1 cellular context compared by ENCODE assay signal in genomic region chr1:223750730-223751572, GRCh38.
TF ChIP-seq lines count a peak whose summit lies in the region.

No MANE protein-coding gene starts in this region.

TF ChIP-seq in HepG2, 621 proteins besides CTCF, POLR2A, EP300 and RAD21 (continued from another document and continues in another):
- TF ChIP-seq TCF12 (IDR thresholded peaks at IDR 0.05) (no peak), TCF12 (CRISPR knock-in tag; IDR thresholded peaks at IDR 0.05) (no peak), XBP1 (CRISPR knock-in tag; IDR thresholded peaks at IDR 0.05) (no peak), CENPT (CRISPR knock-in tag; IDR thresholded peaks at IDR 0.05; ENCODE audit: low read depth) (no peak), ZNF543 (CRISPR knock-in tag; IDR thresholded peaks at IDR 0.05) (no peak), FOXA3 (CRISPR knock-in tag; IDR thresholded peaks at IDR 0.05) (peak; percentile 53; the same call in 1 of the 2 replicates), ZMYM4 (CRISPR knock-in tag; IDR thresholded peaks at IDR 0.05) (no peak), RELA (CRISPR knock-in tag; IDR thresholded peaks at IDR 0.05) (no peak), ZNF768 (CRISPR knock-in tag; IDR thresholded peaks at IDR 0.05) (no peak), U2AF1 (optimal IDR thresholded peaks at IDR 0.05; ENCODE audit: low read depth, low read length) (no peak), XRCC5 (optimal IDR thresholded peaks at IDR 0.05; ENCODE audit: low read length) (peak; percentile 39), CREBL2 (CRISPR knock-in tag; IDR thresholded peaks at IDR 0.05; ENCODE audit: borderline replicate concordance) (no peak), ZNF775 (CRISPR knock-in tag; IDR thresholded peaks at IDR 0.05; ENCODE audit: borderline replicate concordance) (no peak), SPEN (CRISPR knock-in tag; IDR thresholded peaks at IDR 0.05; ENCODE audit: low read depth) (no peak), MAX (IDR thresholded peaks at IDR 0.05) (0 out of 2 replicates have a peak, but pooled peaks have one; percentile 14), JUNB (CRISPR knock-in tag; IDR thresholded peaks at IDR 0.05; ENCODE audit: borderline replicate concordance) (no peak), TBP (CRISPR knock-in tag; IDR thresholded peaks at IDR 0.05) (no peak), ZFP36L1 (CRISPR knock-in tag; IDR thresholded peaks at IDR 0.05) (no peak), FLYWCH1 (CRISPR knock-in tag; IDR thresholded peaks at IDR 0.05) (no peak), SMARCC2 (IDR thresholded peaks at IDR 0.05) (no peak), NBN (conservative IDR thresholded peaks at IDR 0.05) (no peak), TP53 (CRISPR knock-in tag; conservative IDR thresholded peaks at IDR 0.05) (no peak), POLR2AphosphoS5 (IDR thresholded peaks at IDR 0.05; ENCODE audit: low read depth, low read length) (no peak), ZNF430 (CRISPR knock-in tag; IDR thresholded peaks at IDR 0.05) (no peak), HNF4A (CRISPR knock-in tag; IDR thresholded peaks at IDR 0.05) (peak; percentile 60), FOSL2 (CRISPR knock-in tag; IDR thresholded peaks at IDR 0.05) (no peak), PRPF4 (IDR thresholded peaks at IDR 0.05; ENCODE audit: low read depth, low read length, poor library complexity, severe bottlenecking) (no peak), BCLAF1 (IDR thresholded peaks at IDR 0.05) (no peak), AGO1 (IDR thresholded peaks at IDR 0.05; ENCODE audit: low read depth, low read length, poor library complexity, severe bottlenecking) (no peak), CREB3 (CRISPR knock-in tag; IDR thresholded peaks at IDR 0.05) (no peak), ZNF710 (CRISPR knock-in tag; IDR thresholded peaks at IDR 0.05; ENCODE audit: borderline replicate concordance) (no peak), ZNF124 (CRISPR knock-in tag; IDR thresholded peaks at IDR 0.05) (no peak), RARA (CRISPR knock-in tag; IDR thresholded peaks at IDR 0.05) (0 out of 2 replicates have a peak, but pooled peaks have one; percentile 31), CBFB (CRISPR knock-in tag; IDR thresholded peaks at IDR 0.05) (no peak), ZKSCAN1 (IDR thresholded peaks at IDR 0.05; ENCODE audit: low read length) (no peak), NPAS2 (CRISPR knock-in tag; IDR thresholded peaks at IDR 0.05; ENCODE audit: borderline replicate concordance) (no peak)
- TF ChIP-seq, protein P1, sequence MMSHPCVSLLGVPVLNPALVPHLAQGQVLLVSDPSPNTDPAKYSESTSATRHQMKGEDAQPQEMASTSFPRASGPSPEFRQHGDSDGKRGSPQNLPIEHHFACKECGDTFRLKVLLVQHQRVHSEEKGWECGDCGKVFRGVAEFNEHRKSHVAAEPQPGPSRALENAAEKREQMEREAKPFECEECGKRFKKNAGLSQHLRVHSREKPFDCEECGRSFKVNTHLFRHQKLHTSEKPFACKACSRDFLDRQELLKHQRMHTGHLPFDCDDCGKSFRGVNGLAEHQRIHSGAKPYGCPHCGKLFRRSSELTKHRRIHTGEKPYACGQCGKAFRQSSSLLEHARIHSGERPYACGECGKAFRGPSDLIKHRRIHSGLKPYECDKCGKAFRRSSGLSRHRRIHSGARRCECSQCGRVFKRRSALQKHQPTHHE (CRISPR knock-in tag; IDR thresholded peaks at IDR 0.05; ENCODE audit: borderline replicate concordance) = no peak
- TF ChIP-seq, protein P2, sequence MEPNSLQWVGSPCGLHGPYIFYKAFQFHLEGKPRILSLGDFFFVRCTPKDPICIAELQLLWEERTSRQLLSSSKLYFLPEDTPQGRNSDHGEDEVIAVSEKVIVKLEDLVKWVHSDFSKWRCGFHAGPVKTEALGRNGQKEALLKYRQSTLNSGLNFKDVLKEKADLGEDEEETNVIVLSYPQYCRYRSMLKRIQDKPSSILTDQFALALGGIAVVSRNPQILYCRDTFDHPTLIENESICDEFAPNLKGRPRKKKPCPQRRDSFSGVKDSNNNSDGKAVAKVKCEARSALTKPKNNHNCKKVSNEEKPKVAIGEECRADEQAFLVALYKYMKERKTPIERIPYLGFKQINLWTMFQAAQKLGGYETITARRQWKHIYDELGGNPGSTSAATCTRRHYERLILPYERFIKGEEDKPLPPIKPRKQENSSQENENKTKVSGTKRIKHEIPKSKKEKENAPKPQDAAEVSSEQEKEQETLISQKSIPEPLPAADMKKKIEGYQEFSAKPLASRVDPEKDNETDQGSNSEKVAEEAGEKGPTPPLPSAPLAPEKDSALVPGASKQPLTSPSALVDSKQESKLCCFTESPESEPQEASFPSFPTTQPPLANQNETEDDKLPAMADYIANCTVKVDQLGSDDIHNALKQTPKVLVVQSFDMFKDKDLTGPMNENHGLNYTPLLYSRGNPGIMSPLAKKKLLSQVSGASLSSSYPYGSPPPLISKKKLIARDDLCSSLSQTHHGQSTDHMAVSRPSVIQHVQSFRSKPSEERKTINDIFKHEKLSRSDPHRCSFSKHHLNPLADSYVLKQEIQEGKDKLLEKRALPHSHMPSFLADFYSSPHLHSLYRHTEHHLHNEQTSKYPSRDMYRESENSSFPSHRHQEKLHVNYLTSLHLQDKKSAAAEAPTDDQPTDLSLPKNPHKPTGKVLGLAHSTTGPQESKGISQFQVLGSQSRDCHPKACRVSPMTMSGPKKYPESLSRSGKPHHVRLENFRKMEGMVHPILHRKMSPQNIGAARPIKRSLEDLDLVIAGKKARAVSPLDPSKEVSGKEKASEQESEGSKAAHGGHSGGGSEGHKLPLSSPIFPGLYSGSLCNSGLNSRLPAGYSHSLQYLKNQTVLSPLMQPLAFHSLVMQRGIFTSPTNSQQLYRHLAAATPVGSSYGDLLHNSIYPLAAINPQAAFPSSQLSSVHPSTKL (CRISPR knock-in tag; IDR thresholded peaks at IDR 0.05) = peak; percentile 31; the same call in 1 of the 2 replicates
- TF ChIP-seq, protein P3, sequence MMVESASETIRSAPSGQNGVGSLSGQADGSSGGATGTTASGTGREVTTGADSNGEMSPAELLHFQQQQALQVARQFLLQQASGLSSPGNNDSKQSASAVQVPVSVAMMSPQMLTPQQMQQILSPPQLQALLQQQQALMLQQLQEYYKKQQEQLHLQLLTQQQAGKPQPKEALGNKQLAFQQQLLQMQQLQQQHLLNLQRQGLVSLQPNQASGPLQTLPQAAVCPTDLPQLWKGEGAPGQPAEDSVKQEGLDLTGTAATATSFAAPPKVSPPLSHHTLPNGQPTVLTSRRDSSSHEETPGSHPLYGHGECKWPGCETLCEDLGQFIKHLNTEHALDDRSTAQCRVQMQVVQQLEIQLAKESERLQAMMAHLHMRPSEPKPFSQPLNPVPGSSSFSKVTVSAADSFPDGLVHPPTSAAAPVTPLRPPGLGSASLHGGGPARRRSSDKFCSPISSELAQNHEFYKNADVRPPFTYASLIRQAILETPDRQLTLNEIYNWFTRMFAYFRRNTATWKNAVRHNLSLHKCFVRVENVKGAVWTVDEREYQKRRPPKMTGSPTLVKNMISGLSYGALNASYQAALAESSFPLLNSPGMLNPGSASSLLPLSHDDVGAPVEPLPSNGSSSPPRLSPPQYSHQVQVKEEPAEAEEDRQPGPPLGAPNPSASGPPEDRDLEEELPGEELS (CRISPR knock-in tag; IDR thresholded peaks at IDR 0.05) = peak; percentile 63
- TF ChIP-seq, protein P4, sequence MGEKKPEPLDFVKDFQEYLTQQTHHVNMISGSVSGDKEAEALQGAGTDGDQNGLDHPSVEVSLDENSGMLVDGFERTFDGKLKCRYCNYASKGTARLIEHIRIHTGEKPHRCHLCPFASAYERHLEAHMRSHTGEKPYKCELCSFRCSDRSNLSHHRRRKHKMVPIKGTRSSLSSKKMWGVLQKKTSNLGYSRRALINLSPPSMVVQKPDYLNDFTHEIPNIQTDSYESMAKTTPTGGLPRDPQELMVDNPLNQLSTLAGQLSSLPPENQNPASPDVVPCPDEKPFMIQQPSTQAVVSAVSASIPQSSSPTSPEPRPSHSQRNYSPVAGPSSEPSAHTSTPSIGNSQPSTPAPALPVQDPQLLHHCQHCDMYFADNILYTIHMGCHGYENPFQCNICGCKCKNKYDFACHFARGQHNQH (CRISPR knock-in tag; IDR thresholded peaks at IDR 0.05) = no peak
- TF ChIP-seq, protein P5, sequence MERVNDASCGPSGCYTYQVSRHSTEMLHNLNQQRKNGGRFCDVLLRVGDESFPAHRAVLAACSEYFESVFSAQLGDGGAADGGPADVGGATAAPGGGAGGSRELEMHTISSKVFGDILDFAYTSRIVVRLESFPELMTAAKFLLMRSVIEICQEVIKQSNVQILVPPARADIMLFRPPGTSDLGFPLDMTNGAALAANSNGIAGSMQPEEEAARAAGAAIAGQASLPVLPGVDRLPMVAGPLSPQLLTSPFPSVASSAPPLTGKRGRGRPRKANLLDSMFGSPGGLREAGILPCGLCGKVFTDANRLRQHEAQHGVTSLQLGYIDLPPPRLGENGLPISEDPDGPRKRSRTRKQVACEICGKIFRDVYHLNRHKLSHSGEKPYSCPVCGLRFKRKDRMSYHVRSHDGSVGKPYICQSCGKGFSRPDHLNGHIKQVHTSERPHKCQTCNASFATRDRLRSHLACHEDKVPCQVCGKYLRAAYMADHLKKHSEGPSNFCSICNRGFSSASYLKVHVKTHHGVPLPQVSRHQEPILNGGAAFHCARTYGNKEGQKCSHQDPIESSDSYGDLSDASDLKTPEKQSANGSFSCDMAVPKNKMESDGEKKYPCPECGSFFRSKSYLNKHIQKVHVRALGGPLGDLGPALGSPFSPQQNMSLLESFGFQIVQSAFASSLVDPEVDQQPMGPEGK (CRISPR knock-in tag; IDR thresholded peaks at IDR 0.05) = 0 out of 2 replicates have a peak, but pooled peaks have one; percentile 15
- TF ChIP-seq, protein P6, sequence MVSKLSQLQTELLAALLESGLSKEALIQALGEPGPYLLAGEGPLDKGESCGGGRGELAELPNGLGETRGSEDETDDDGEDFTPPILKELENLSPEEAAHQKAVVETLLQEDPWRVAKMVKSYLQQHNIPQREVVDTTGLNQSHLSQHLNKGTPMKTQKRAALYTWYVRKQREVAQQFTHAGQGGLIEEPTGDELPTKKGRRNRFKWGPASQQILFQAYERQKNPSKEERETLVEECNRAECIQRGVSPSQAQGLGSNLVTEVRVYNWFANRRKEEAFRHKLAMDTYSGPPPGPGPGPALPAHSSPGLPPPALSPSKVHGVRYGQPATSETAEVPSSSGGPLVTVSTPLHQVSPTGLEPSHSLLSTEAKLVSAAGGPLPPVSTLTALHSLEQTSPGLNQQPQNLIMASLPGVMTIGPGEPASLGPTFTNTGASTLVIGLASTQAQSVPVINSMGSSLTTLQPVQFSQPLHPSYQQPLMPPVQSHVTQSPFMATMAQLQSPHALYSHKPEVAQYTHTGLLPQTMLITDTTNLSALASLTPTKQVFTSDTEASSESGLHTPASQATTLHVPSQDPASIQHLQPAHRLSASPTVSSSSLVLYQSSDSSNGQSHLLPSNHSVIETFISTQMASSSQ (IDR thresholded peaks at IDR 0.05; ENCODE audit: low read depth) = no peak
- TF ChIP-seq, protein P6 (CRISPR knock-in tag; IDR thresholded peaks at IDR 0.05; ENCODE audit: borderline replicate concordance) = no peak
